16 cellular contexts compared by ENCODE assay signal in genomic region chrX:72381439-72382198, GRCh38.
DNase-seq lines count a peak whose midpoint lies in the region; ATAC-seq and TF ChIP-seq lines count a peak whose summit lies in the region.
"Had no signal": no experiment of that assay in that cellular context is flagged by ENCODE, and none has a peak within 500 bp of the region (broad histone marks: within the 10 kb centered on the region; RNA-seq: fewer than 3 reads in every experiment).

No MANE protein-coding gene starts in this region.

- ATAC-seq in esophagus mucosa (peak; percentile 32), GM21576 (IDR thresholded peaks at IDR 0.05; ENCODE audit: unreplicated experiment) (no peak), HG02798 (IDR thresholded peaks at IDR 0.05; ENCODE audit: poor library complexity, unreplicated experiment) (no peak)
- ATAC-seq: activated T-cell treated with anti-CD3 and anti-CD28 coated beads, Interleukin-2, amount 50 U/mL, for 72 hours had no signal

- no peaks in the 10 kb centered on the region for H3K27me3 ChIP-seq in MG63
- H3K27me3 ChIP-seq: ascending aorta had no signal

- intact Hi-C loops in Calu3 (cut with micrococcal nuclease; ENCODE audit: unreplicated experiment), result no loop called here

- no peaks in the 10 kb centered on the region for H3K36me3 ChIP-seq in MG63
- H3K36me3 ChIP-seq: ascending aorta had no signal

- H3K9me3 ChIP-seq in MG63, result no peaks in the 10 kb centered on the region
- H3K9me3 ChIP-seq: ascending aorta had no signal

- DNase-seq in Calu3 (peak; percentile 27), NCI-H460 (ENCODE audit: extremely low read depth, low read depth) (peak; percentile 17), medulla oblongata (ENCODE audit: extremely low spot score) (peak; percentile 34), MG63 (no peak)
- no peak for DNase-seq in stimulated activated CD8-positive, alpha-beta memory T cell treated with anti-CD3 and anti-CD28 coated beads, Interleukin-4, amount 100 ng/mL, for 48 hours
- DNase-seq: activated CD4-positive, alpha-beta T cell treated with anti-CD3 and anti-CD28 coated beads for 48 hours; activated T-cell treated with anti-CD3 and anti-CD28 coated beads, Interleukin-2, amount 50 U/mL, for 72 hours; CD4-positive, CD25-positive, alpha-beta regulatory T cell; endodermal cell; IMR-90; NCI-H2171 treated with DMSO at 0.1 percent for 48 hours; PC-9 had no signal

- peaks cover 8% of the 10 kb centered on the region for H3K4me1 Mint-ChIP-seq in Calu3 (ENCODE audit: low read depth, unreplicated experiment)
- H3K4me1 Mint-ChIP-seq: CD4-positive, CD25-positive, alpha-beta regulatory T cell; endodermal cell had no signal

- CTCF ChIA-PET in Calu3 (lab: Charles Lee), result interaction anchor here (0.7 to 1.0 kb wide), 3 partner anchors 105 to 173 kb away, joined by 3 to 4 read pairs (median 3); partner anchors contain the start of gene RPS4X

- no peaks in the 10 kb centered on the region for H3K27me3 Mint-ChIP-seq in Calu3 (ENCODE audit: unreplicated experiment)
- H3K27me3 Mint-ChIP-seq: CD4-positive, CD25-positive, alpha-beta regulatory T cell had no signal

- BruUV-seq in Calu3 (replicated peaks; lab: Mats Ljungman, UMichigan), result no TSS peak

- H3K36me3 Mint-ChIP-seq in Calu3 (ENCODE audit: insufficient read depth, unreplicated experiment), result no peaks in the 10 kb centered on the region

- H3K4me3 Mint-ChIP-seq in Calu3 (ENCODE audit: low read depth, unreplicated experiment), result peak overlapping the region; percentile 12
- H3K4me3 Mint-ChIP-seq: activated T-cell treated with anti-CD3 and anti-CD28 coated beads, Interleukin-2, amount 50 U/mL, for 72 hours; CD4-positive, CD25-positive, alpha-beta regulatory T cell; endodermal cell had no signal

- H3K9me3 Mint-ChIP-seq in Calu3 (ENCODE audit: low read depth, unreplicated experiment), result no peaks in the 10 kb centered on the region
- H3K9me3 Mint-ChIP-seq: activated T-cell treated with anti-CD3 and anti-CD28 coated beads, Interleukin-2, amount 50 U/mL, for 72 hours had no signal

- H3K4me3 ChIP-seq in MG63, result no peak overlapping the region
- H3K4me3 ChIP-seq: ascending aorta, PC-9 had no signal

- H3K27ac Mint-ChIP-seq in Calu3 (ENCODE audit: unreplicated experiment), result no peak overlapping the region
- H3K27ac Mint-ChIP-seq: activated T-cell treated with anti-CD3 and anti-CD28 coated beads, Interleukin-2, amount 50 U/mL, for 72 hours; CD4-positive, CD25-positive, alpha-beta regulatory T cell; endodermal cell had no signal

- TF ChIP-seq CTCF in Calu3 (IDR thresholded peaks at IDR 0.05; ENCODE audit: unreplicated experiment), result no peak

Comparison
In these comparisons a context has a peak if more than half of its experiments do, and no peak if none do; other contexts are left out.
1. DNase-seq: peak in Calu3 (single experiment), NCI-H460 (single experiment) and medulla oblongata (single experiment); none in stimulated activated CD8-positive, alpha-beta memory T cell treated with anti-CD3 and anti-CD28 coated beads, Interleukin-4, amount 100 ng/mL, for 48 hours (single experiment) and MG63 (single experiment).